8 cellular contexts compared by ENCODE assay signal in the genomic region with DNA sequence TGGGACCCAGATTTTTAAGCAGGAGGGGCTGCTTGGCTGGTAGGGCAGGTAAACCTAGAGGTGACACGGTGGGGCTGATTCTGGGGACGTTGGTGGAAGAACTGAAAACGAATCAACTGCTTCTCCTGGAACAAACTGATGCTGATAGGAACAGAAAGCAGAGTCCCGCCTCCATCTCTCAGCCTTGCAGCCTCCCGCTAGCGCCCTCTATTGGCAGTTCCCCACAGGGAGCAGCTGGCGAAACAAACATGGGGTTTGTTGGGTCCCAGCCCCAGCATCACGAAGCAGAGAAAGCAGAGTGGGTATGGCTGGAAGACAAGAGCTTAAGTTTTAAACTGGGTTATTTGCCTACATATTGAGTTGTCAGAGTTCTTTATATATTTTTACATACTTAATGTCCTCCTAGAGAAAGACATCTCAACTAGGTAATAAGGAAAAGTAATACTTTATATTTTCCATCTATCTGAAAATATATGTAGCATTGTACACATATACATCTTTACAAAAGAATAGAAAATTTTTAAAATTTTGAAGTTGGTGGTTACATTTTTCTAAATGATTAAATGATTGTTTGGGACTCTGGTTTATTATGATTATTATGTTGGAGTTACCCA. TPM values are rescaled to one million over a fixed set of nuclear protein-coding genes. Genes with fewer than 3 reads are reported as not detected.
DNase-seq lines count a peak whose midpoint lies in the region; ATAC-seq and TF ChIP-seq lines count a peak whose summit lies in the region.

No MANE protein-coding gene starts in this region.

- TF ChIP-seq CTCF in GM12872 (IDR thresholded peaks at IDR 0.05; ENCODE audit: insufficient read depth, low read depth, low read length): peak; percentile 73
- TF ChIP-seq CTCF in SK-N-SH (IDR thresholded peaks at IDR 0.05): peak; percentile 61

- TF ChIP-seq EP300 in SK-N-SH (IDR thresholded peaks at IDR 0.05; ENCODE audit: borderline replicate concordance in 1 of 2, low read depth in 1 of 2, low read length in 1 of 2): no peak

- no peaks in the 10 kb centered on the region for H4K20me1 ChIP-seq in SK-N-SH (ENCODE audit: insufficient read depth)

- peak overlapping the region in 1 of 2 experiments; percentile 29; a peak in 1 of 4 replicates for H3K4me3 ChIP-seq in SK-N-SH (ENCODE audit: low read depth in 2 of 2, low read length in 1 of 2)

- H3K4me2 ChIP-seq in SK-N-SH: no peak overlapping the region

- no peaks in the 10 kb centered on the region for H3K4me1 ChIP-seq in SK-N-SH (ENCODE audit: control insufficient read depth in 1 of 2, insufficient read depth in 2 of 2, low read depth in 1 of 2, low read length in 1 of 2)

- no peaks in the 10 kb centered on the region for H3F3A ChIP-seq in SK-N-SH (replicated peaks; ENCODE audit: insufficient read depth)

- CTCF ChIA-PET in SK-N-SH (lab: Yijun Ruan, JAX): interaction anchor here (0.6 to 2.0 kb wide), 13 partner anchors 9 to 974 kb away, joined by 3 to 11 read pairs (median 3); no protein-coding TSS in a partner anchor

- peak; percentile 48 for TF ChIP-seq RAD21 in SK-N-SH (IDR thresholded peaks at IDR 0.05; ENCODE audit: low read length)

- POLR2A ChIA-PET in SK-N-SH (lab: Yijun Ruan, JAX): no interaction called here

- H3K27me3 ChIP-seq in SK-N-SH (ENCODE audit: insufficient read depth): no peaks in the 10 kb centered on the region

- DNase-seq in 8988T (peak; percentile 41), SK-N-SH (peak; percentile 65), iPS DF 19.7 (ENCODE audit: low read depth, low spot score) (peak; percentile 72), hypothalamus (lab: John Stamatoyannopoulos, UW) (no peak), mesenteric fat pad (ENCODE audit: low spot score) (no peak)

- H3K9ac ChIP-seq in SK-N-SH: no peak overlapping the region

- H3K36me3 ChIP-seq in SK-N-SH (replicated peaks in 1 of 2; ENCODE audit: control insufficient read depth in 1 of 2, insufficient read depth in 2 of 2, low read length in 1 of 2): no peaks in the 10 kb centered on the region

- no peak overlapping the region for H2AFZ ChIP-seq in SK-N-SH (ENCODE audit: low read depth)

- H3K9me2 ChIP-seq in SK-N-SH: no peaks in the 10 kb centered on the region

- no peaks in the 10 kb centered on the region for H3K79me2 ChIP-seq in SK-N-SH (ENCODE audit: insufficient read depth)

- no peaks in the 10 kb centered on the region for H3K9me3 ChIP-seq in SK-N-SH

- ATAC-seq in HG03521 (IDR thresholded peaks at IDR 0.05; ENCODE audit: unreplicated experiment) (peak; percentile 84), HG03196 (IDR thresholded peaks at IDR 0.05; ENCODE audit: unreplicated experiment) (no peak)

- H3K27ac ChIP-seq in SK-N-SH (ENCODE audit: low read depth in 2 of 2, low read length in 1 of 2): no peak overlapping the region

- WGBS in SK-N-SH (ENCODE audit: low lambda C conversion rate): 4% methylated on average over 8 of the region's 8 CpGs

TF ChIP-seq in SK-N-SH, 30 proteins besides CTCF, POLR2A, EP300 and RAD21:
- TF ChIP-seq SMC3 (IDR thresholded peaks at IDR 0.05; ENCODE audit: low read depth, low read length) (peak; percentile 27; the same call in 1 of the 2 replicates), ELF1 (IDR thresholded peaks at IDR 0.05) (no peak)

RNA-seq across cellular contexts. Expression of a gene that starts 42.3 kb away (rescaled TPM):
- polyA plus RNA-seq in SK-N-SH (2012; rRNA removed): not detected in 2 replicates
- not detected in 2 replicates for polyA plus RNA-seq in SK-N-SH (2012; cell fraction: cytosol; rRNA removed)
- polyA plus RNA-seq in SK-N-SH (2012; cell fraction: nucleus; rRNA removed): not detected in 2 replicates
- not detected for total RNA-seq in mesenteric fat pad

Comparison
In these comparisons a context has a peak if more than half of its experiments do, and no peak if none do; other contexts are left out.
1. DNase-seq: peak in 8988T (single experiment), SK-N-SH (single experiment) and iPS DF 19.7 (single experiment); none in hypothalamus (0 of 51) and mesenteric fat pad (single experiment).